32 cellular contexts compared by ENCODE assay signal in genomic region chr10:125230251-125230650, GRCh38.
"Had no signal": no experiment of that assay in that cellular context is flagged by ENCODE, and none has a peak within 500 bp of the region (broad histone marks: within the 10 kb centered on the region; RNA-seq: fewer than 3 reads in every experiment).

No MANE protein-coding gene starts in this region.

- ATAC-seq: activated CD8-positive, alpha-beta T cell treated with anti-CD3 and anti-CD28 coated beads for 36 hours; activated naive CD8-positive, alpha-beta T cell treated with anti-CD3 and anti-CD28 coated beads, Interleukin-2, amount 50 U/mL, for 24 hours had no signal

- H3K36me3 Mint-ChIP-seq: activated CD4-positive, alpha-beta memory T cell treated with anti-CD3 and anti-CD28 coated beads for 36 hours; activated naive CD4-positive, alpha-beta T cell treated with anti-CD3 and anti-CD28 coated beads, Interleukin-2, amount 10 ng/mL, durations not matched to agents 7 days and 5 days; activated naive CD4-positive, alpha-beta T cell treated with anti-CD3 and anti-CD28 coated beads, Interleukin-2, amount 50 U/mL, for 24 hours; activated naive CD8-positive, alpha-beta T cell; activated naive CD8-positive, alpha-beta T cell treated with anti-CD3 and anti-CD28 coated beads, Interleukin-2, amount 10 ng/mL, durations not matched to agents 7 days and 5 days; brain had no signal

- FAIRE-seq: bronchial epithelial cell, TTC549 had no signal

- H3K9me3 Mint-ChIP-seq: activated B cell treated with CpG ODN at 0.5 μM for 24 hours; activated naive CD4-positive, alpha-beta T cell treated with anti-CD3 and anti-CD28 coated beads, Interleukin-2, amount 50 U/mL, for 24 hours; activated naive CD8-positive, alpha-beta T cell treated with anti-CD3 and anti-CD28 coated beads, Interleukin-2, amount 50 U/mL, for 24 hours; central memory CD8-positive, alpha-beta T cell had no signal

- H3K27me3 Mint-ChIP-seq: activated CD4-positive, alpha-beta memory T cell treated with anti-CD3 and anti-CD28 coated beads for 36 hours; activated CD4-positive, alpha-beta T cell treated with anti-CD3 and anti-CD28 coated beads, Interleukin-2, amount 10 ng/mL, durations not matched to agents 24 days and 14 days; activated naive CD4-positive, alpha-beta T cell treated with anti-CD3 and anti-CD28 coated beads, Interleukin-2, amount 10 ng/mL, durations not matched to agents 7 days and 5 days; activated naive CD8-positive, alpha-beta T cell; activated naive CD8-positive, alpha-beta T cell treated with anti-CD3 and anti-CD28 coated beads, Interleukin-2, amount 10 ng/mL, durations not matched to agents 7 days and 5 days had no signal

- H3K4me1 Mint-ChIP-seq: activated B cell treated with CpG ODN at 0.5 μM for 24 hours; activated CD4-positive, alpha-beta T cell treated with anti-CD3 and anti-CD28 coated beads, Interleukin-2, amount 10 ng/mL, durations not matched to agents 24 days and 14 days; activated naive CD4-positive, alpha-beta T cell treated with anti-CD3 and anti-CD28 coated beads, Interleukin-2, amount 10 ng/mL, durations not matched to agents 7 days and 5 days; activated naive CD4-positive, alpha-beta T cell treated with anti-CD3 and anti-CD28 coated beads, Interleukin-2, amount 50 U/mL, for 24 hours; activated naive CD8-positive, alpha-beta T cell treated with anti-CD3 and anti-CD28 coated beads, Interleukin-2, amount 10 ng/mL, durations not matched to agents 7 days and 5 days; activated naive CD8-positive, alpha-beta T cell treated with anti-CD3 and anti-CD28 coated beads, Interleukin-2, amount 50 U/mL, for 24 hours; central memory CD8-positive, alpha-beta T cell had no signal

- H3K9me3 ChIP-seq: ascending aorta had no signal

- DNase-seq: activated B cell treated with CpG ODN at 0.5 μM for 24 hours; activated CD4-positive, alpha-beta memory T cell treated with anti-CD3 and anti-CD28 coated beads for 36 hours; activated CD4-positive, alpha-beta T cell treated with anti-CD3 and anti-CD28 coated beads for 4 hours; activated CD4-positive, alpha-beta T cell treated with anti-CD3 and anti-CD28 coated beads, Interleukin-2, amount 10 ng/mL, durations not matched to agents 24 days and 14 days; activated CD4-positive, alpha-beta T cell treated with anti-CD3 and anti-CD28 coated beads, Interleukin-2, amount 50 U/mL, for 1 hour; activated CD4-positive, alpha-beta T cell treated with anti-CD3 and anti-CD28 coated beads, Interleukin-2, amount 50 U/mL, for 4 hours; activated CD4-positive, CD25-positive, alpha-beta regulatory T cell treated with anti-CD3 and anti-CD28 coated beads, Interleukin-2, amount 50 U/mL, for 72 hours; activated CD8-positive, alpha-beta memory T cell treated with anti-CD3 and anti-CD28 coated beads, Interleukin-2, amount 50 U/mL, for 4 hours; activated CD8-positive, alpha-beta T cell treated with anti-CD3 and anti-CD28 coated beads for 36 hours; activated effector memory CD4-positive, alpha-beta T cell treated with Interleukin-2 at 50 U/mL for 16 hours; activated gamma-delta T cell; activated naive CD4-positive, alpha-beta T cell treated with anti-CD3 and anti-CD28 coated beads, Interleukin-2, amount 10 ng/mL, durations not matched to agents 7 days and 5 days; activated naive CD4-positive, alpha-beta T cell treated with Interleukin-2 at 50 U/mL for 16 hours; activated naive CD8-positive, alpha-beta T cell treated with anti-CD3 and anti-CD28 coated beads, Interleukin-2, amount 10 ng/mL, durations not matched to agents 7 days and 5 days; activated naive CD8-positive, alpha-beta T cell treated with anti-CD3 and anti-CD28 coated beads, Interleukin-2, amount 50 U/mL, for 24 hours; activated T-cell treated with anti-CD3 and anti-CD28 coated beads, Interleukin-2, amount 50 U/mL, for 24 hours; activated T-cell treated with anti-CD3 and anti-CD28 coated beads, Interleukin-2, amount 50 U/mL, for 48 hours; amygdala; anterior cingulate cortex; caudate nucleus; cerebellar nuclear complex; T-helper 2 cell; T-helper 9 cell had no signal

- H3K27ac Mint-ChIP-seq: activated B cell treated with CpG ODN at 0.5 μM for 24 hours; activated CD4-positive, alpha-beta memory T cell treated with anti-CD3 and anti-CD28 coated beads for 36 hours; activated CD4-positive, alpha-beta T cell treated with anti-CD3 and anti-CD28 coated beads, Interleukin-2, amount 10 ng/mL, durations not matched to agents 24 days and 14 days; activated CD8-positive, alpha-beta T cell treated with anti-CD3 and anti-CD28 coated beads for 36 hours; activated naive CD4-positive, alpha-beta T cell treated with anti-CD3 and anti-CD28 coated beads, Interleukin-2, amount 10 ng/mL, durations not matched to agents 7 days and 5 days; activated naive CD4-positive, alpha-beta T cell treated with anti-CD3 and anti-CD28 coated beads, Interleukin-2, amount 50 U/mL, for 24 hours; activated naive CD8-positive, alpha-beta T cell; activated naive CD8-positive, alpha-beta T cell treated with anti-CD3 and anti-CD28 coated beads, Interleukin-2, amount 10 ng/mL, durations not matched to agents 7 days and 5 days; activated naive CD8-positive, alpha-beta T cell treated with anti-CD3 and anti-CD28 coated beads, Interleukin-2, amount 50 U/mL, for 24 hours; activated T-cell treated with anti-CD3 and anti-CD28 coated beads, Interleukin-2, amount 50 U/mL, for 24 hours; activated T-helper 2 cell treated with anti-CD3 and anti-CD28 coated beads, Interferon-gamma antibody, Interleukin-2, Interleukin-4, amounts not matched to agents 10 μg/mL and 5 μg/mL and 100 μg/mL, durations not matched to agents 14 hours and 24 hours and 36 hours; T-helper 2 cell treated with Interferon-gamma antibody and Interleukin-4, amounts not matched to agents 5 μg/mL and 100 μg/mL, for 36 hours had no signal

- H3K4me3 Mint-ChIP-seq: activated B cell treated with CpG ODN at 0.5 μM for 24 hours; activated CD4-positive, alpha-beta memory T cell treated with anti-CD3 and anti-CD28 coated beads for 36 hours; activated CD4-positive, alpha-beta T cell treated with anti-CD3 and anti-CD28 coated beads, Interleukin-2, amount 10 ng/mL, durations not matched to agents 24 days and 14 days; activated CD8-positive, alpha-beta T cell treated with anti-CD3 and anti-CD28 coated beads for 36 hours; activated naive CD4-positive, alpha-beta T cell treated with anti-CD3 and anti-CD28 coated beads, Interleukin-2, amount 10 ng/mL, durations not matched to agents 7 days and 5 days; activated naive CD4-positive, alpha-beta T cell treated with anti-CD3 and anti-CD28 coated beads, Interleukin-2, amount 50 U/mL, for 24 hours; activated naive CD8-positive, alpha-beta T cell; activated naive CD8-positive, alpha-beta T cell treated with anti-CD3 and anti-CD28 coated beads, Interleukin-2, amount 10 ng/mL, durations not matched to agents 7 days and 5 days; activated naive CD8-positive, alpha-beta T cell treated with anti-CD3 and anti-CD28 coated beads, Interleukin-2, amount 50 U/mL, for 24 hours; activated T-cell treated with anti-CD3 and anti-CD28 coated beads, Interleukin-2, amount 50 U/mL, for 24 hours; brain; central memory CD8-positive, alpha-beta T cell; T-helper 2 cell treated with Interferon-gamma antibody and Interleukin-4, amounts not matched to agents 5 μg/mL and 100 μg/mL, for 36 hours had no signal
